8 cellular contexts compared by ENCODE assay signal in the genomic region with DNA sequence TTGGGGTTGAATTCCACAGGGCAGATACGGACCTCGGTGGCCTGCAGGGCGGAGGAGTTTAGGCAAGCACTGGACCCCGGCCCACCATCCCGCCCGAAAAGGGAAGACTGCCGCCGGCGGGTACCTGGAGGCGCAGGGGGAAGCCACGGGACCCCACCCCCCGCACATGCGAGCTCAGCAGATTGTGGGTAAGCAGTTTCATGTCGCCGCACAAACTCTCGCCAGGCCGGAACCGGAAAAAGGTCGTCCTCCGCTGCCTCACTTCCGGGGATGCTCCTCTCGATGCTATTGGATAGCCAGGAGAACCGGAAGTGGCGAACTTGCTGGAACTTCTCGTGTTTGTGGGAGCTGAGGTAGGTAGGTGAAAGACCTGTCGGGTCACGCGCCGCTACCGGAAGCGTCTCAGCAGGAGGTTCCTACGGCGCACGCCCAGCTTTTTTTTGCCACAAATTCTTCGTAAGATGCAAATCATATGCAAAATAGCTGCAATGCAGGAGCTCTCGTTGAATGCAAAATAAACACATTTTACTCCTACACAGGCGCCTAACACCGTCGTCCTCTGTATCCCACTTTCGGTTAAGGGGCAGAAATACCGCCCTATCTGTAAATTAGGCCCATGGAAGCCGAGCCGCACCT.
DNase-seq lines count a peak whose midpoint lies in the region; ATAC-seq and TF ChIP-seq lines count a peak whose summit lies in the region.

A gene (minus strand): TSS at position 235 of the 636 bp plus-strand sequence. CDS start 33 bp downstream, at position 202.

- DNase-seq in AML-193 (lab: John Stamatoyannopoulos, UW): peak; percentile 94 to 95
- peak; percentile 90 for DNase-seq in NCI-H524 treated with DMSO at 0.1 percent for 48 hours (lab: John Stamatoyannopoulos, UW)
- DNase-seq in activated CD4-positive, alpha-beta T cell treated with anti-CD3 and anti-CD28 coated beads for 4 hours: peak; percentile 92 to 96
- DNase-seq in kidney tubule cell (ENCODE audit: low spot score): peak; percentile 100
- peak; percentile 82 to 91 for DNase-seq in stimulated activated CD4-positive, alpha-beta T cell treated with anti-CD3 and anti-CD28 coated beads, Interleukin-1b, Interleukin-23, amount 100 ng/mL, for 4 hours (ENCODE audit: low read depth in 2 of 2)

- peak; percentile 89 for TF ChIP-seq POLR2A in GM19193 (IDR thresholded peaks at IDR 0.05; ENCODE audit: extremely low read depth, insufficient read depth, insufficient read length)

- H3K27ac ChIP-seq in cingulate gyrus (ENCODE audit: low read depth, low read length): peak within 1 kb of the TSS; percentile 100

- ATAC-seq in HG03442 (IDR thresholded peaks at IDR 0.05; ENCODE audit: unreplicated experiment): peak; percentile 59

Comparison
In these comparisons a context has a peak if more than half of its experiments do, and no peak if none do; other contexts are left out.
1. Peak in every context shown above with its lines: DNase-seq, ATAC-seq and H3K27ac ChIP-seq.